1 cellular context compared by ENCODE assay signal in the genomic region with DNA sequence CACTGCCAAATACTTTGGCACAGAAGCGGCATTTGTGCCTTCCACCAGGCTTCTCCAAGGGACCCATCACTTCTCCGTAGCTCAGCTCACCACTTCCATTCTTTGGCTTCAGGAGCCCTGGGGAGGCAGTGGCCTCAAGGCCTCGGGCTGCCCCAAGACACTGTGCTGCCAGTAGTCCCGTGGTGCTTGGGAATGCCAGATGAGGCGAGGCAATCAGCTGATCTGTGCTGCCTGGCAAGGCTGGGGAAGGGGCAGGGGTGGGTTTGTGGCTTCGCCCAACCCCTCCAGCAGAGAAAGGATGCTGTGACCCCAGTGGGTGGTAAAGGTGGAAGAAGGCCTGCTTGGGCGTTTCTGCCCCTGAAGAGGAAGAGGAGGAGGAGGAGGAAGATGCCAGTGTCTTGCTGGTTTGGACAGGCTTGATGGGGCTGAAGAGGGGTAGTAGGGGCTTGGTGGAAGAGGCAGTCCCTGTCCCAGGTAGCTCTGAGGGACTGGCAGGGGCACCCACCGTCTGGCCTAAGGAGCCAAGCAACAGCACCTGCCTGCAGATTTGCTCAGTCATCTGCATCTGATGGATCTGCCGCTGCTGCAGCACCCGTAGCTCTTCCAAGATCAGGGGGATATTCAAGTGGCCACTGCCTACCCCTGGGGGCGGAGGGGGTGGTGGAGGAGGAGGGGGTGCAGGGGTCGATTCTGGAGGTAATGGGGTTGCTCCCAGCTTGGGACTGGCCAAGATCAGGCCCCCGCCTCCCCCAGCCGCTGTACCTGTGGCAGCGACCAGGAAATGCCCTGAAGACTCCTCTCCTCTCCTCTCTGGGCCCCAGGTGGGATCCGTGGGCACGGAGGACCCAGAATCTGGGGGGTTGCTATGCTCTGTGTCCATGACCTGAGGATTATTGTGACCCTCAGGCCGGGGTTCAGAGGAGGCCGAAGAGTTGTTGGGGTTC.
TF ChIP-seq lines count a peak whose summit lies in the region.

No MANE protein-coding gene starts in this region.

TF ChIP-seq in A549, 52 proteins besides CTCF, POLR2A, EP300 and RAD21:
- TF ChIP-seq ZFP36 (IDR thresholded peaks at IDR 0.05; ENCODE audit: borderline replicate concordance, partially characterized antibody) = no peak
